26 cellular contexts compared by ENCODE assay signal in genomic region chr7:114656471-114656870, GRCh38.
DNase-seq lines count a peak whose midpoint lies in the region; ATAC-seq and TF ChIP-seq lines count a peak whose summit lies in the region.
"Had no signal": no experiment of that assay in that cellular context is flagged by ENCODE, and none has a peak within 500 bp of the region (broad histone marks: within the 10 kb centered on the region; RNA-seq: fewer than 3 reads in every experiment).

No MANE protein-coding gene starts in this region.

- H3K36me3 Mint-ChIP-seq in glutamatergic neuron (ENCODE audit: unreplicated experiment): no peaks in the 10 kb centered on the region
- H3K36me3 Mint-ChIP-seq: activated naive CD8-positive, alpha-beta T cell treated with anti-CD3 and anti-CD28 coated beads, Interleukin-2, amount 10 ng/mL, durations not matched to agents 7 days and 5 days had no signal

- no peak for TF ChIP-seq CTCF in glutamatergic neuron (IDR thresholded peaks at IDR 0.05; ENCODE audit: partially characterized antibody, unreplicated experiment)

- H3K27ac Mint-ChIP-seq in glutamatergic neuron (ENCODE audit: unreplicated experiment): peak overlapping the region; percentile 85
- H3K27ac Mint-ChIP-seq: activated naive CD8-positive, alpha-beta T cell treated with anti-CD3 and anti-CD28 coated beads, Interleukin-2, amount 10 ng/mL, durations not matched to agents 7 days and 5 days; dendritic cell treated with granulocyte-macrophage colony-stimulating factor and Interleukin-4, amounts not matched to agents 40 ng/mL and 50 ng/mL, for 4 days; nephron progenitor cell; T-helper 2 cell treated with Interferon-gamma antibody and Interleukin-4, amounts not matched to agents 5 μg/mL and 100 μg/mL, for 36 hours had no signal

- peaks cover 3% of the 10 kb centered on the region for H3K27me3 Mint-ChIP-seq in glutamatergic neuron (ENCODE audit: unreplicated experiment)
- H3K27me3 Mint-ChIP-seq: activated naive CD8-positive, alpha-beta T cell treated with anti-CD3 and anti-CD28 coated beads, Interleukin-2, amount 10 ng/mL, durations not matched to agents 7 days and 5 days; dendritic cell treated with granulocyte-macrophage colony-stimulating factor and Interleukin-4, amounts not matched to agents 40 ng/mL and 50 ng/mL, for 4 days had no signal

- DNase-seq in DMS 273 treated with DMSO at 0.1 percent for 48 hours (lab: John Stamatoyannopoulos, UW) (peak; percentile 71), NCI-H146 treated with DMSO at 0.1 percent for 48 hours (lab: John Stamatoyannopoulos, UW; ENCODE audit: unreplicated experiment) (peak; percentile 69), NCI-H69 (lab: John Stamatoyannopoulos, UW) (peak; percentile 91), glutamatergic neuron (no peak), SW480 (ENCODE audit: low spot score) (no peak), NK-92 (lab: John Stamatoyannopoulos, UW; ENCODE audit: unreplicated experiment) (no peak)
- DNase-seq: activated CD4-positive, alpha-beta T cell treated with anti-CD3 and anti-CD28 coated beads for 4 hours; activated CD8-positive, alpha-beta memory T cell treated with anti-CD3 and anti-CD28 coated beads for 24 hours; activated gamma-delta T cell; activated naive CD8-positive, alpha-beta T cell treated with anti-CD3 and anti-CD28 coated beads, Interleukin-2, amount 10 ng/mL, durations not matched to agents 7 days and 5 days; C1 segment of cervical spinal cord; Caco-2; caudate nucleus; hippocampal formation; left cardiac atrium; mucosa of descending colon; NCI-H774; nephron progenitor cell; OCI-M1; ovary; trophoblast cell had no signal

- ATAC-seq in HG03565 (IDR thresholded peaks at IDR 0.05; ENCODE audit: unreplicated experiment): no peak
- ATAC-seq: gastroesophageal sphincter, left cardiac atrium, mucosa of descending colon, SK-N-SH treated with all-trans-retinoic acid at 6 μM for 48 hours had no signal

- H3K4me1 Mint-ChIP-seq in glutamatergic neuron (ENCODE audit: low read depth, unreplicated experiment): peaks cover 61% of the 10 kb centered on the region
- H3K4me1 Mint-ChIP-seq: activated naive CD8-positive, alpha-beta T cell treated with anti-CD3 and anti-CD28 coated beads, Interleukin-2, amount 10 ng/mL, durations not matched to agents 7 days and 5 days had no signal

- H3K4me3 Mint-ChIP-seq in glutamatergic neuron (ENCODE audit: unreplicated experiment): peak overlapping the region; percentile 12
- H3K4me3 Mint-ChIP-seq: activated naive CD8-positive, alpha-beta T cell treated with anti-CD3 and anti-CD28 coated beads, Interleukin-2, amount 10 ng/mL, durations not matched to agents 7 days and 5 days; dendritic cell treated with granulocyte-macrophage colony-stimulating factor and Interleukin-4, amounts not matched to agents 40 ng/mL and 50 ng/mL, for 4 days; nephron progenitor cell; T-helper 2 cell treated with Interferon-gamma antibody and Interleukin-4, amounts not matched to agents 5 μg/mL and 100 μg/mL, for 36 hours had no signal

- no peaks in the 10 kb centered on the region for H3K9me3 Mint-ChIP-seq in glutamatergic neuron (ENCODE audit: unreplicated experiment)
- H3K9me3 Mint-ChIP-seq: activated naive CD8-positive, alpha-beta T cell treated with anti-CD3 and anti-CD28 coated beads, Interleukin-2, amount 10 ng/mL, durations not matched to agents 7 days and 5 days; dendritic cell treated with granulocyte-macrophage colony-stimulating factor and Interleukin-4, amounts not matched to agents 40 ng/mL and 50 ng/mL, for 4 days; nephron progenitor cell; T-helper 2 cell treated with Interferon-gamma antibody and Interleukin-4, amounts not matched to agents 5 μg/mL and 100 μg/mL, for 36 hours had no signal

Comparison
In these comparisons a context has a peak if more than half of its experiments do, and no peak if none do; other contexts are left out.
1. DNase-seq: peak in DMS 273 treated with DMSO at 0.1 percent for 48 hours (single experiment), NCI-H146 treated with DMSO at 0.1 percent for 48 hours (single experiment) and NCI-H69 (single experiment); none in glutamatergic neuron (single experiment), SW480 (single experiment) and NK-92 (single experiment).